Comparison of ENCODE assay signal across 19 cellular contexts in the genomic region with DNA sequence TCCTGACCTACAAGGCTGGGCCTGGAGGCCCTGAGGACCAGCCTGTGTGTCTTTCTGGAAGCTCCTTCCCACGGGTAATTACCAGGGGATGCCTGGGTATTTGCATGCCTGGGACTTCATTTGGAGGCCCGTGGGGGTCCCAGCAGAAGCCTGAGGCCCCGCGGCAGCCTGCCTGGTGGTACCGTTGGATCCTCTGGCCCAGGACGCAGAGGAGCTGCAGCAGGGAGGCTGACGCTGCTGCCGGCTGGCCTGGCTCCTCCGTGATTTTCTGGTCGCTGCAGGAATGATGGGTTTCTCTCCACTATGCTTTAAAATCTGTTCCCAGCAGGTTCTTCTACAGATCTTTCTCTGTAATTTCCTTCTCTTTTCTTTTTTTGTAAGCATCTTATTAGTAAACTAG. TPM values are rescaled to one million over a fixed set of nuclear protein-coding genes. Genes with fewer than 3 reads are reported as not detected.
DNase-seq lines count a peak whose midpoint lies in the region; ATAC-seq and TF ChIP-seq lines count a peak whose summit lies in the region.
"Had no signal": no experiment of that assay in that cellular context is flagged by ENCODE, and none has a peak within 500 bp of the region (broad histone marks: within the 10 kb centered on the region; RNA-seq: fewer than 3 reads in every experiment).

No MANE protein-coding gene starts in this region.

- peaks cover 58% of the 10 kb centered on the region for H3K36me3 ChIP-seq in BLaER1
- H3K36me3 ChIP-seq in BLaER1 treated with 17β-estradiol and CSF1 and Interleukin-3, amounts not matched to agents 10 nM and 100 nM: peaks cover 0 to 51% (median 14%) of the 10 kb centered on the region in 11 experiments; a peak in 15 of 22 replicates
- H3K36me3 ChIP-seq in left ventricle myocardium inferior: peaks cover 3% of the 10 kb centered on the region
- H3K36me3 ChIP-seq: HAP-1 had no signal

- H3K9me3 ChIP-seq in BLaER1: peaks cover 5% of the 10 kb centered on the region; the same call in 1 of the 2 replicates
- peaks cover 0 to 6% (median 0%) of the 10 kb centered on the region in 11 experiments; a peak in 7 of 22 replicates for H3K9me3 ChIP-seq in BLaER1 treated with 17β-estradiol and CSF1 and Interleukin-3, amounts not matched to agents 10 nM and 100 nM (replicated peaks in 1 of 11)
- H3K9me3 ChIP-seq in T-helper 17 cell (ENCODE audit: control insufficient read depth, low read length, poor library complexity, severe bottlenecking): no peaks in the 10 kb centered on the region
- H3K9me3 ChIP-seq in left ventricle myocardium inferior (replicated peaks): no peaks in the 10 kb centered on the region
- H3K9me3 ChIP-seq: HAP-1 had no signal

- H3K27me3 ChIP-seq in BLaER1 (no peaks in the 10 kb centered on the region), left ventricle myocardium inferior (ENCODE audit: low read depth) (no peaks in the 10 kb centered on the region)
- H3K27me3 ChIP-seq in BLaER1 treated with 17β-estradiol and CSF1 and Interleukin-3, amounts not matched to agents 10 nM and 100 nM: no peaks in the 10 kb centered on the region

- no peak for ATAC-seq in T-helper 17 cell

- H3K4me1 ChIP-seq in BLaER1 (peaks cover 75% of the 10 kb centered on the region), left ventricle myocardium inferior (peaks cover 14% of the 10 kb centered on the region)
- peaks cover 27 to 76% (median 72%) of the 10 kb centered on the region in 10 experiments for H3K4me1 ChIP-seq in BLaER1 treated with 17β-estradiol and CSF1 and Interleukin-3, amounts not matched to agents 10 nM and 100 nM

- peaks cover 62% of the 10 kb centered on the region for H4K20me1 ChIP-seq in BLaER1
- peaks cover 13 to 69% (median 31%) of the 10 kb centered on the region in 11 experiments; a peak in 16 of 22 replicates for H4K20me1 ChIP-seq in BLaER1 treated with 17β-estradiol and CSF1 and Interleukin-3, amounts not matched to agents 10 nM and 100 nM

- TF ChIP-seq CTCF in glutamatergic neuron (IDR thresholded peaks at IDR 0.05; ENCODE audit: partially characterized antibody, unreplicated experiment) (no peak), left ventricle myocardium inferior (IDR thresholded peaks at IDR 0.05; ENCODE audit: borderline replicate concordance) (no peak)

- H3K4me3 Mint-ChIP-seq in T-helper 17 cell (no peak overlapping the region), glutamatergic neuron (ENCODE audit: unreplicated experiment) (peak overlapping the region; percentile 8)
- H3K4me3 Mint-ChIP-seq: B cell; CD4-positive, alpha-beta memory T cell; HFFc6 had no signal

- H3K27ac ChIP-seq in BLaER1: no peak overlapping the region; the same call in 1 of the 2 replicates
- H3K27ac ChIP-seq in BLaER1 treated with 17β-estradiol and CSF1 and Interleukin-3, amounts not matched to agents 10 nM and 100 nM: no peak overlapping the region
- H3K27ac ChIP-seq in left ventricle myocardium inferior (replicated peaks): no peak overlapping the region

- DNase-seq in T-helper 17 cell (no peak), glutamatergic neuron (no peak), mucosa of gallbladder (ENCODE audit: low spot score) (no peak), left ventricle myocardium inferior (no peak), posterior vena cava (ENCODE audit: low spot score) (no peak), NCI-H1436 (lab: John Stamatoyannopoulos, UW) (no peak)
- DNase-seq: C1 segment of cervical spinal cord; Calu3; CD4-positive, alpha-beta memory T cell; DMS79 treated with DMSO at 0.1 percent for 48 hours; GF-D8; GOT3; HFFc6 had no signal

- H3K4me1 Mint-ChIP-seq in T-helper 17 cell (peaks cover 14% of the 10 kb centered on the region), glutamatergic neuron (ENCODE audit: low read depth, unreplicated experiment) (peaks cover 24% of the 10 kb centered on the region)

- H3K9ac ChIP-seq in BLaER1: peak overlapping the region; percentile 40; the same call in 1 of the 2 replicates
- H3K9ac ChIP-seq in BLaER1 treated with 17β-estradiol and CSF1 and Interleukin-3, amounts not matched to agents 10 nM and 100 nM: peak overlapping the region in 3 of 11 experiments; percentile 31 to 50 (median 35); a peak in 4 of 22 replicates

- peak overlapping the region; percentile 80 for H3K4me2 ChIP-seq in BLaER1
- peak overlapping the region in 8 of 11 experiments; percentile 36 to 77 (median 72); a peak in 15 of 22 replicates for H3K4me2 ChIP-seq in BLaER1 treated with 17β-estradiol and CSF1 and Interleukin-3, amounts not matched to agents 10 nM and 100 nM

- H3K27ac Mint-ChIP-seq in T-helper 17 cell (peak overlapping the region; percentile 78), glutamatergic neuron (ENCODE audit: unreplicated experiment) (no peak overlapping the region)
- H3K27ac Mint-ChIP-seq: HFFc6 had no signal

- H3K9me3 Mint-ChIP-seq in glutamatergic neuron (ENCODE audit: unreplicated experiment): peaks cover 2% of the 10 kb centered on the region

- H3K27me3 Mint-ChIP-seq in T-helper 17 cell: no peaks in the 10 kb centered on the region
- peaks cover 9% of the 10 kb centered on the region for H3K27me3 Mint-ChIP-seq in glutamatergic neuron (ENCODE audit: unreplicated experiment)
- H3K27me3 Mint-ChIP-seq: B cell; CD4-positive, alpha-beta memory T cell had no signal

- intact Hi-C loops in left ventricle myocardium inferior (cut with micrococcal nuclease) (no loop called here), posterior vena cava (cut with DNase I) (loop anchor here in 1 of 2 donors (10.0 kb wide), 1 partner anchor 394 kb away; a partner anchor contains a TSS)

- H3K36me3 Mint-ChIP-seq in T-helper 17 cell (ENCODE audit: low read depth) (no peaks in the 10 kb centered on the region), glutamatergic neuron (ENCODE audit: unreplicated experiment) (no peaks in the 10 kb centered on the region)

- no peak overlapping the region for H3K4me3 ChIP-seq in BLaER1
- no peak overlapping the region for H3K4me3 ChIP-seq in BLaER1 treated with 17β-estradiol and CSF1 and Interleukin-3, amounts not matched to agents 10 nM and 100 nM
- H3K4me3 ChIP-seq in left ventricle myocardium inferior: no peak overlapping the region
- H3K4me3 ChIP-seq: HAP-1 had no signal

RNA-seq across cellular contexts. Expression of a gene that starts 6.5 kb away (rescaled TPM):
- total RNA-seq in T-helper 17 cell: 1 to 10 TPM; 4.5 to 5.6 TPM
- 25.3 TPM for total RNA-seq in glutamatergic neuron (ENCODE audit: unreplicated experiment)
- 5.2 TPM for total RNA-seq in mucosa of gallbladder
- 12.0 TPM for total RNA-seq in left ventricle myocardium inferior
- total RNA-seq in posterior vena cava: 1 to 10 TPM; 3.4 to 3.8 TPM

RNA-seq across cellular contexts. Expression of a gene that starts 13.6 kb away (rescaled TPM):
- total RNA-seq in T-helper 17 cell (1,000 to 10,000 TPM; 2,821 to 2,836 TPM), glutamatergic neuron (ENCODE audit: unreplicated experiment) (829 TPM), mucosa of gallbladder (968 TPM), left ventricle myocardium inferior (661 TPM), posterior vena cava (1,000 to 10,000 TPM; 1,227 to 1,253 TPM)

RNA-seq across cellular contexts. Expression of a gene that starts 26.8 kb away (rescaled TPM):
- total RNA-seq in T-helper 17 cell (not detected), glutamatergic neuron (ENCODE audit: unreplicated experiment) (not detected), mucosa of gallbladder (6.2 TPM), left ventricle myocardium inferior (not detected), posterior vena cava (not detected)
- total RNA-seq: B cell; CD4-positive, alpha-beta memory T cell; Daoy; G401; HFFc6 had no signal

RNA-seq across cellular contexts. Expression of a gene that starts 33.4 kb away (rescaled TPM):
- total RNA-seq in T-helper 17 cell (under 1 TPM; 0.50 to 0.72 TPM), glutamatergic neuron (ENCODE audit: unreplicated experiment) (724 TPM), mucosa of gallbladder (298 TPM), left ventricle myocardium inferior (70.9 TPM), posterior vena cava (100 to 1,000 TPM; 131 to 183 TPM)
